In the genomic region with DNA sequence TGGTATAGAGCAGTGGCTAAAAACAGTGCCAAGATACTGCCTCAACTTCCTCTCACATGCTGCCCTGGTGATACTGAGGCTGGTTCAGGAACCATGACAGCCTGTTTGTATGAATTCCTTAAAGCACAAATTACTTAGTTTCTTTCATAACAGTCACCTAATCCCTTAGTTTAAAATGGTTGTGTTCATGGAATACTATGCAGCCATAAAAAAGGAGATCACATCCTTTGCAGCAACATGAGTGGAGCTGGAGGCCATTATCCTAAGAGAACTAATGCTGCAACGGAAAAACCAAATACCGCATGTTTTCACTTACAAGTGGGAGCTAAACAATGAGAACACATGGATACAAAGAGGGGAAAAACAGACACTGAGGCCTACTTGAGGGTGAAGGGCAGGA, we compare ENCODE assay signal across 9 cellular contexts. TPM values are rescaled to one million over a fixed set of nuclear protein-coding genes. Genes with fewer than 3 reads are reported as not detected.
"Had no signal": no experiment of that assay in that cellular context is flagged by ENCODE, and none has a peak within 500 bp of the region (broad histone marks: within the 10 kb centered on the region; RNA-seq: fewer than 3 reads in every experiment).

No MANE protein-coding gene starts in this region.

- H3K36me3 Mint-ChIP-seq: IgD-negative memory B cell had no signal

- H3K4me1 ChIP-seq: HAP-1 had no signal

- DNase-seq: H7, KG1 had no signal

- H3K4me3 Mint-ChIP-seq: GM23338, IgD-negative memory B cell had no signal

- H3K4me2 ChIP-seq: GM23338 had no signal

- H3K27ac ChIP-seq: HL-60 had no signal

- H3K4me3 ChIP-seq: GM23338, HAP-1 had no signal

- H3K27ac Mint-ChIP-seq: GM23338, IgD-negative memory B cell had no signal

- ATAC-seq: GM23338, HCT116, HepG2 had no signal

- H2AFZ ChIP-seq: GM23338 had no signal

- H3K36me3 ChIP-seq: HAP-1 had no signal

- FAIRE-seq: HepG2 had no signal

- H3K27me3 Mint-ChIP-seq: IgD-negative memory B cell had no signal

RNA-seq across cellular contexts. Expression of a gene that starts 59.7 kb away (rescaled TPM):
- total RNA-seq: GM23338, H4, HepG2 had no signal
- polyA plus RNA-seq: HepG2, IgD-negative memory B cell had no signal
